1 cellular context compared by ENCODE assay signal in the genomic region with DNA sequence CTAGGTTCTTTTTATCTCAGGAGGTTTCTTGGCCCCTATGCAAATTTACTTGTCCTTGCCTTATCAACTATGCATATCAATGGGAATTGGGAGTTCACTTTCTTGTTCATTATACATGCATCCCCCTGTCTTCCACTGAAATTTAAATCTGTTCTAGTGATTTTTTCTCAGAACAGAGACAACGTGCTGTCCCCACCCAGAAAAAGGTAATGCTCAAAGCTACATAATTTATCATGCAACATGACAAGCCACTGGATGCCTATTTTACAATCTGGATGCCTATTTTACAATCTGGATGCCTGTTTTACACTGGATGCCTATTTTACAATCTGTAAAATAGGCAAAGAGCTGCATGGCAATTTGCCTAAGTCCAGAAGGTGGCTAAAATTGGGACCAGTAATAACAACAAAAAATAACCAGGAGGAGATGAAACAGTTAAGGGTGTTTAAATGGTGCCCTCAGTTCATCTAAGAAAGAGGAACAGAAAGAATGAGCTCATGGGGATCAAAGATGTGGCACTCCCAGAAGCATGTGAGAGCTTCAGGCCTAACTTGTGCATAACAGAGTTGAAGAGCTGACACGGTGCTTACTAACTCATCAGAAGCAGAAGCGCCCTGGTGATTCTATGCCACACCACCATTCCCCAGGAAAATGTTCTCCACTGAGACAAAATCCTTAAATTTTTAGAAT.
TF ChIP-seq lines count a peak whose summit lies in the region.

No MANE protein-coding gene starts in this region.

TF ChIP-seq in GM12878, 131 proteins besides CTCF, POLR2A, EP300 and RAD21 (continued from another document and continues in another):
- peak; percentile 66; the same call in 1 of the 3 replicates for TF ChIP-seq POU2F2 (IDR thresholded peaks at IDR 0.05; ENCODE audit: borderline replicate concordance, low read depth, low read length)
- TF ChIP-seq, protein P1, sequence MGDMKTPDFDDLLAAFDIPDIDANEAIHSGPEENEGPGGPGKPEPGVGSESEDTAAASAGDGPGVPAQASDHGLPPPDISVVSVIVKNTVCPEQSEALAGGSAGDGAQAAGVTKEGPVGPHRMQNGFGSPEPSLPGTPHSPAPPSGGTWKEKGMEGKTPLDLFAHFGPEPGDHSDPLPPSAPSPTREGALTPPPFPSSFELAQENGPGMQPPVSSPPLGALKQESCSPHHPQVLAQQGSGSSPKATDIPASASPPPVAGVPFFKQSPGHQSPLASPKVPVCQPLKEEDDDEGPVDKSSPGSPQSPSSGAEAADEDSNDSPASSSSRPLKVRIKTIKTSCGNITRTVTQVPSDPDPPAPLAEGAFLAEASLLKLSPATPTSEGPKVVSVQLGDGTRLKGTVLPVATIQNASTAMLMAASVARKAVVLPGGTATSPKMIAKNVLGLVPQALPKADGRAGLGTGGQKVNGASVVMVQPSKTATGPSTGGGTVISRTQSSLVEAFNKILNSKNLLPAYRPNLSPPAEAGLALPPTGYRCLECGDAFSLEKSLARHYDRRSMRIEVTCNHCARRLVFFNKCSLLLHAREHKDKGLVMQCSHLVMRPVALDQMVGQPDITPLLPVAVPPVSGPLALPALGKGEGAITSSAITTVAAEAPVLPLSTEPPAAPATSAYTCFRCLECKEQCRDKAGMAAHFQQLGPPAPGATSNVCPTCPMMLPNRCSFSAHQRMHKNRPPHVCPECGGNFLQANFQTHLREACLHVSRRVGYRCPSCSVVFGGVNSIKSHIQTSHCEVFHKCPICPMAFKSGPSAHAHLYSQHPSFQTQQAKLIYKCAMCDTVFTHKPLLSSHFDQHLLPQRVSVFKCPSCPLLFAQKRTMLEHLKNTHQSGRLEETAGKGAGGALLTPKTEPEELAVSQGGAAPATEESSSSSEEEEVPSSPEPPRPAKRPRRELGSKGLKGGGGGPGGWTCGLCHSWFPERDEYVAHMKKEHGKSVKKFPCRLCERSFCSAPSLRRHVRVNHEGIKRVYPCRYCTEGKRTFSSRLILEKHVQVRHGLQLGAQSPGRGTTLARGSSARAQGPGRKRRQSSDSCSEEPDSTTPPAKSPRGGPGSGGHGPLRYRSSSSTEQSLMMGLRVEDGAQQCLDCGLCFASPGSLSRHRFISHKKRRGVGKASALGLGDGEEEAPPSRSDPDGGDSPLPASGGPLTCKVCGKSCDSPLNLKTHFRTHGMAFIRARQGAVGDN (IDR thresholded peaks at IDR 0.05), result peak; percentile 76
- TF ChIP-seq BACH1 (IDR thresholded peaks at IDR 0.05; ENCODE audit: borderline replicate concordance), result peak; percentile 70; the same call in 1 of the 2 replicates
- TF ChIP-seq, protein P2, sequence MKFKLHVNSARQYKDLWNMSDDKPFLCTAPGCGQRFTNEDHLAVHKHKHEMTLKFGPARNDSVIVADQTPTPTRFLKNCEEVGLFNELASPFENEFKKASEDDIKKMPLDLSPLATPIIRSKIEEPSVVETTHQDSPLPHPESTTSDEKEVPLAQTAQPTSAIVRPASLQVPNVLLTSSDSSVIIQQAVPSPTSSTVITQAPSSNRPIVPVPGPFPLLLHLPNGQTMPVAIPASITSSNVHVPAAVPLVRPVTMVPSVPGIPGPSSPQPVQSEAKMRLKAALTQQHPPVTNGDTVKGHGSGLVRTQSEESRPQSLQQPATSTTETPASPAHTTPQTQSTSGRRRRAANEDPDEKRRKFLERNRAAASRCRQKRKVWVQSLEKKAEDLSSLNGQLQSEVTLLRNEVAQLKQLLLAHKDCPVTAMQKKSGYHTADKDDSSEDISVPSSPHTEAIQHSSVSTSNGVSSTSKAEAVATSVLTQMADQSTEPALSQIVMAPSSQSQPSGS (IDR thresholded peaks at IDR 0.05; ENCODE audit: low read length), result peak; percentile 99
- TF ChIP-seq, protein P3, sequence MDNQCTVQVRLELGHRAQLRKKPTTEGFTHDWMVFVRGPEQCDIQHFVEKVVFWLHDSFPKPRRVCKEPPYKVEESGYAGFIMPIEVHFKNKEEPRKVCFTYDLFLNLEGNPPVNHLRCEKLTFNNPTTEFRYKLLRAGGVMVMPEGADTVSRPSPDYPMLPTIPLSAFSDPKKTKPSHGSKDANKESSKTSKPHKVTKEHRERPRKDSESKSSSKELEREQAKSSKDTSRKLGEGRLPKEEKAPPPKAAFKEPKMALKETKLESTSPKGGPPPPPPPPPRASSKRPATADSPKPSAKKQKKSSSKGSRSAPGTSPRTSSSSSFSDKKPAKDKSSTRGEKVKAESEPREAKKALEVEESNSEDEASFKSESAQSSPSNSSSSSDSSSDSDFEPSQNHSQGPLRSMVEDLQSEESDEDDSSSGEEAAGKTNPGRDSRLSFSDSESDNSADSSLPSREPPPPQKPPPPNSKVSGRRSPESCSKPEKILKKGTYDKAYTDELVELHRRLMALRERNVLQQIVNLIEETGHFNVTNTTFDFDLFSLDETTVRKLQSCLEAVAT (IDR thresholded peaks at IDR 0.05), result peak; percentile 100
- 0 out of 2 replicates have a peak, but pooled peaks have one; percentile 13 for TF ChIP-seq GABPA (IDR thresholded peaks at IDR 0.05; ENCODE audit: low read depth)
- no peak for TF ChIP-seq NFXL1 (IDR thresholded peaks at IDR 0.05; ENCODE audit: borderline replicate concordance)
- TF ChIP-seq WRNIP1 (IDR thresholded peaks at IDR 0.05; ENCODE audit: borderline replicate concordance, low read depth, low read length), result 0 out of 2 replicates have a peak, but pooled peaks have one; percentile 38
- TF ChIP-seq YY1 (IDR thresholded peaks at IDR 0.05; ENCODE audit: low read depth, low read length), result peak; percentile 73; the same call in 1 of the 2 replicates
- TF ChIP-seq SRF (IDR thresholded peaks at IDR 0.05; ENCODE audit: low read depth in 2 of 2, low read length in 2 of 2), result peak; percentile 33 to 97; a peak in 2 of 4 replicates
- TF ChIP-seq MTA2 (IDR thresholded peaks at IDR 0.05; ENCODE audit: low read depth), result peak; percentile 83
- TF ChIP-seq TBL1XR1 (IDR thresholded peaks at IDR 0.05; ENCODE audit: low read depth, low read length), result peak; percentile 83
- TF ChIP-seq, protein P4, sequence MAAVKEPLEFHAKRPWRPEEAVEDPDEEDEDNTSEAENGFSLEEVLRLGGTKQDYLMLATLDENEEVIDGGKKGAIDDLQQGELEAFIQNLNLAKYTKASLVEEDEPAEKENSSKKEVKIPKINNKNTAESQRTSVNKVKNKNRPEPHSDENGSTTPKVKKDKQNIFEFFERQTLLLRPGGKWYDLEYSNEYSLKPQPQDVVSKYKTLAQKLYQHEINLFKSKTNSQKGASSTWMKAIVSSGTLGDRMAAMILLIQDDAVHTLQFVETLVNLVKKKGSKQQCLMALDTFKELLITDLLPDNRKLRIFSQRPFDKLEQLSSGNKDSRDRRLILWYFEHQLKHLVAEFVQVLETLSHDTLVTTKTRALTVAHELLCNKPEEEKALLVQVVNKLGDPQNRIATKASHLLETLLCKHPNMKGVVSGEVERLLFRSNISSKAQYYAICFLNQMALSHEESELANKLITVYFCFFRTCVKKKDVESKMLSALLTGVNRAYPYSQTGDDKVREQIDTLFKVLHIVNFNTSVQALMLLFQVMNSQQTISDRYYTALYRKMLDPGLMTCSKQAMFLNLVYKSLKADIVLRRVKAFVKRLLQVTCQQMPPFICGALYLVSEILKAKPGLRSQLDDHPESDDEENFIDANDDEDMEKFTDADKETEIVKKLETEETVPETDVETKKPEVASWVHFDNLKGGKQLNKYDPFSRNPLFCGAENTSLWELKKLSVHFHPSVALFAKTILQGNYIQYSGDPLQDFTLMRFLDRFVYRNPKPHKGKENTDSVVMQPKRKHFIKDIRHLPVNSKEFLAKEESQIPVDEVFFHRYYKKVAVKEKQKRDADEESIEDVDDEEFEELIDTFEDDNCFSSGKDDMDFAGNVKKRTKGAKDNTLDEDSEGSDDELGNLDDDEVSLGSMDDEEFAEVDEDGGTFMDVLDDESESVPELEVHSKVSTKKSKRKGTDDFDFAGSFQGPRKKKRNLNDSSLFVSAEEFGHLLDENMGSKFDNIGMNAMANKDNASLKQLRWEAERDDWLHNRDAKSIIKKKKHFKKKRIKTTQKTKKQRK (IDR thresholded peaks at IDR 0.05; ENCODE audit: low read depth, low read length), result no peak
- peak; percentile 76 for TF ChIP-seq RUNX3 (IDR thresholded peaks at IDR 0.05; ENCODE audit: low read length)
- TF ChIP-seq SMARCA5 (IDR thresholded peaks at IDR 0.05), result peak; percentile 57; the same call in 1 of the 2 replicates
- 0 out of 2 replicates have a peak, but pooled peaks have one; percentile 52 for TF ChIP-seq RCOR1 (conservative IDR thresholded peaks at IDR 0.05; ENCODE audit: low read depth, low read length)
- TF ChIP-seq KAT2A (conservative IDR thresholded peaks at IDR 0.05; ENCODE audit: control insufficient read depth, low read depth, low read length), result no peak
- peak; percentile 97 for TF ChIP-seq IRF4 (IDR thresholded peaks at IDR 0.05; ENCODE audit: low read depth, low read length)
- no peak for TF ChIP-seq LARP7 (IDR thresholded peaks at IDR 0.05)
- TF ChIP-seq, protein P5, sequence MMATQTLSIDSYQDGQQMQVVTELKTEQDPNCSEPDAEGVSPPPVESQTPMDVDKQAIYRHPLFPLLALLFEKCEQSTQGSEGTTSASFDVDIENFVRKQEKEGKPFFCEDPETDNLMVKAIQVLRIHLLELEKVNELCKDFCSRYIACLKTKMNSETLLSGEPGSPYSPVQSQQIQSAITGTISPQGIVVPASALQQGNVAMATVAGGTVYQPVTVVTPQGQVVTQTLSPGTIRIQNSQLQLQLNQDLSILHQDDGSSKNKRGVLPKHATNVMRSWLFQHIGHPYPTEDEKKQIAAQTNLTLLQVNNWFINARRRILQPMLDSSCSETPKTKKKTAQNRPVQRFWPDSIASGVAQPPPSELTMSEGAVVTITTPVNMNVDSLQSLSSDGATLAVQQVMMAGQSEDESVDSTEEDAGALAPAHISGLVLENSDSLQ (IDR thresholded peaks at IDR 0.05), result 0 out of 2 replicates have a peak, but pooled peaks have one; percentile 40
- TF ChIP-seq MEF2B (IDR thresholded peaks at IDR 0.05; ENCODE audit: partially characterized antibody, poor library complexity, severe bottlenecking), result peak; percentile 56
- TF ChIP-seq ZNF217 (IDR thresholded peaks at IDR 0.05), result peak; percentile 84; the same call in 1 of the 2 replicates
- TF ChIP-seq, protein P6, sequence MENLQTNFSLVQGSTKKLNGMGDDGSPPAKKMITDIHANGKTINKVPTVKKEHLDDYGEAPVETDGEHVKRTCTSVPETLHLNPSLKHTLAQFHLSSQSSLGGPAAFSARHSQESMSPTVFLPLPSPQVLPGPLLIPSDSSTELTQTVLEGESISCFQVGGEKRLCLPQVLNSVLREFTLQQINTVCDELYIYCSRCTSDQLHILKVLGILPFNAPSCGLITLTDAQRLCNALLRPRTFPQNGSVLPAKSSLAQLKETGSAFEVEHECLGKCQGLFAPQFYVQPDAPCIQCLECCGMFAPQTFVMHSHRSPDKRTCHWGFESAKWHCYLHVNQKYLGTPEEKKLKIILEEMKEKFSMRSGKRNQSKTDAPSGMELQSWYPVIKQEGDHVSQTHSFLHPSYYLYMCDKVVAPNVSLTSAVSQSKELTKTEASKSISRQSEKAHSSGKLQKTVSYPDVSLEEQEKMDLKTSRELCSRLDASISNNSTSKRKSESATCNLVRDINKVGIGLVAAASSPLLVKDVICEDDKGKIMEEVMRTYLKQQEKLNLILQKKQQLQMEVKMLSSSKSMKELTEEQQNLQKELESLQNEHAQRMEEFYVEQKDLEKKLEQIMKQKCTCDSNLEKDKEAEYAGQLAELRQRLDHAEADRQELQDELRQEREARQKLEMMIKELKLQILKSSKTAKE (IDR thresholded peaks at IDR 0.05; ENCODE audit: low read depth, poor library complexity, severe bottlenecking), result no peak
- no peak for TF ChIP-seq POLR2AphosphoS2 (IDR thresholded peaks at IDR 0.05; ENCODE audit: low read depth, low read length)
- no peak for TF ChIP-seq TCF12 (IDR thresholded peaks at IDR 0.05; ENCODE audit: low read depth, low read length)
- TF ChIP-seq, protein P7, sequence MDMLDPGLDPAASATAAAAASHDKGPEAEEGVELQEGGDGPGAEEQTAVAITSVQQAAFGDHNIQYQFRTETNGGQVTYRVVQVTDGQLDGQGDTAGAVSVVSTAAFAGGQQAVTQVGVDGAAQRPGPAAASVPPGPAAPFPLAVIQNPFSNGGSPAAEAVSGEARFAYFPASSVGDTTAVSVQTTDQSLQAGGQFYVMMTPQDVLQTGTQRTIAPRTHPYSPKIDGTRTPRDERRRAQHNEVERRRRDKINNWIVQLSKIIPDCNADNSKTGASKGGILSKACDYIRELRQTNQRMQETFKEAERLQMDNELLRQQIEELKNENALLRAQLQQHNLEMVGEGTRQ (IDR thresholded peaks at IDR 0.05; ENCODE audit: borderline replicate concordance, low read depth, low read length), result no peak; the same call in 1 of the 2 replicates
- 0 out of 2 replicates have a peak, but pooled peaks have one; percentile 32 for TF ChIP-seq PAX5 (IDR thresholded peaks at IDR 0.05; ENCODE audit: borderline replicate concordance, low read depth, low read length)
- no peak for TF ChIP-seq SUPT20H (IDR thresholded peaks at IDR 0.05; ENCODE audit: borderline replicate concordance, control insufficient read depth, low read depth, low read length)
- peak; percentile 96 for TF ChIP-seq DPF2 (IDR thresholded peaks at IDR 0.05)
- no peak for TF ChIP-seq RFX5 (IDR thresholded peaks at IDR 0.05; ENCODE audit: low read depth, low read length)
- TF ChIP-seq JUNB (IDR thresholded peaks at IDR 0.05), result peak; percentile 86
- peak; percentile 70 for TF ChIP-seq NR2F1 (conservative IDR thresholded peaks at IDR 0.05)
- TF ChIP-seq, protein P8, sequence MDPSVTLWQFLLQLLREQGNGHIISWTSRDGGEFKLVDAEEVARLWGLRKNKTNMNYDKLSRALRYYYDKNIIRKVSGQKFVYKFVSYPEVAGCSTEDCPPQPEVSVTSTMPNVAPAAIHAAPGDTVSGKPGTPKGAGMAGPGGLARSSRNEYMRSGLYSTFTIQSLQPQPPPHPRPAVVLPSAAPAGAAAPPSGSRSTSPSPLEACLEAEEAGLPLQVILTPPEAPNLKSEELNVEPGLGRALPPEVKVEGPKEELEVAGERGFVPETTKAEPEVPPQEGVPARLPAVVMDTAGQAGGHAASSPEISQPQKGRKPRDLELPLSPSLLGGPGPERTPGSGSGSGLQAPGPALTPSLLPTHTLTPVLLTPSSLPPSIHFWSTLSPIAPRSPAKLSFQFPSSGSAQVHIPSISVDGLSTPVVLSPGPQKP (IDR thresholded peaks at IDR 0.05; ENCODE audit: low read depth, low read length), result no peak
- peak; percentile 98 for TF ChIP-seq TCF7 (IDR thresholded peaks at IDR 0.05; ENCODE audit: borderline replicate concordance)
- TF ChIP-seq SPI1 (IDR thresholded peaks at IDR 0.05; ENCODE audit: borderline replicate concordance, insufficient read depth, low read depth, low read length), result peak; percentile 99
- TF ChIP-seq, protein P9, sequence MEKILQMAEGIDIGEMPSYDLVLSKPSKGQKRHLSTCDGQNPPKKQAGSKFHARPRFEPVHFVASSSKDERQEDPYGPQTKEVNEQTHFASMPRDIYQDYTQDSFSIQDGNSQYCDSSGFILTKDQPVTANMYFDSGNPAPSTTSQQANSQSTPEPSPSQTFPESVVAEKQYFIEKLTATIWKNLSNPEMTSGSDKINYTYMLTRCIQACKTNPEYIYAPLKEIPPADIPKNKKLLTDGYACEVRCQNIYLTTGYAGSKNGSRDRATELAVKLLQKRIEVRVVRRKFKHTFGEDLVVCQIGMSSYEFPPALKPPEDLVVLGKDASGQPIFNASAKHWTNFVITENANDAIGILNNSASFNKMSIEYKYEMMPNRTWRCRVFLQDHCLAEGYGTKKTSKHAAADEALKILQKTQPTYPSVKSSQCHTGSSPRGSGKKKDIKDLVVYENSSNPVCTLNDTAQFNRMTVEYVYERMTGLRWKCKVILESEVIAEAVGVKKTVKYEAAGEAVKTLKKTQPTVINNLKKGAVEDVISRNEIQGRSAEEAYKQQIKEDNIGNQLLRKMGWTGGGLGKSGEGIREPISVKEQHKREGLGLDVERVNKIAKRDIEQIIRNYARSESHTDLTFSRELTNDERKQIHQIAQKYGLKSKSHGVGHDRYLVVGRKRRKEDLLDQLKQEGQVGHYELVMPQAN (conservative IDR thresholded peaks at IDR 0.05), result 0 out of 2 replicates have a peak, but pooled peaks have one; percentile 36
- no peak for TF ChIP-seq RB1 (IDR thresholded peaks at IDR 0.05; ENCODE audit: borderline replicate concordance)
